8 cellular contexts compared by ENCODE assay signal in the genomic region with DNA sequence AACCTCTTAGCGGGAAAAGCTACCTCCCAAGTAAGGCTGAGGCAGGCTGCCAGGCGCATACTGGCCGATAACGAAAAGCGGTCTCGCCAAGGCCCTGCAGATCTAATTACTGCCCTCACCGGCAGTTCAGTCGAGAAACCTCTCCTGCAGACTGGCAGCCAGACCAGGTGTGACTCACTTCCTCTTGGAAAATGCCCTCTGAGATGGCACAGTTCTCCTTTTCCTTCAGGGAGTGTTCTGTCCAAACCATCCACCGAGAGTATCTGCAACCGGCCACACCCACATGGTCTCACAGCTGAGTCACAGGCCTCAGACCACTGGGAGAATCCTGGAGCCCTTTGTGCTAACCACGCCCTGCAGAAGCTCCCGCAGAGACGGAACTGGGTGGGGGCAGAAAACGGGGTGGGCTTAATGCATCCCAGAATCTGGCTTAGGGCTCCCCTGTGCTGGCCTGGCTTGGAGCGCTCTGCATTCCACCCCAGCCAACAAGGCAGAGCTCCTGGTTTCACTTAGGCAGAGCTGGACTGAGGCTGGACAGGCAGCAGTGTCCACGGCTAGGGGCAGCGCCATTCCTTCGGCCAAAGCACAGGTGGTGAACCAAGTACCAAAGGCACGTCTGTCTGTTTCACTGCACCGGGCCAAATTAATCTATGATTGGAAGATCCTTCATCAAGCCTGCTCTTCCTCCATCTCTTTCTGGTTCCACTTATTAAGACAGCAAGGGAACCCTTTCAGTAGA. TPM values are rescaled to one million over a fixed set of nuclear protein-coding genes. Genes with fewer than 3 reads are reported as not detected.
DNase-seq lines count a peak whose midpoint lies in the region; ATAC-seq and TF ChIP-seq lines count a peak whose summit lies in the region.

No MANE protein-coding gene starts in this region.

- no peaks in the 10 kb centered on the region for H4K20me1 ChIP-seq in SU-DHL-6 (ENCODE audit: low read depth, low read length)

- H3K27ac ChIP-seq in SU-DHL-6 (ENCODE audit: low read depth, low read length) = no peak overlapping the region
- peak overlapping the region; percentile 76 to 96 for H3K27ac ChIP-seq in coronary artery

- H3K27me3 Mint-ChIP-seq in stimulated activated naive CD8-positive, alpha-beta T cell treated with anti-CD3 and anti-CD28 coated beads, Interleukin-15, amount 100 ng/mL, for 72 hours = peaks cover under 1% of the 10 kb centered on the region

- peaks cover 71% of the 10 kb centered on the region for H3K4me1 Mint-ChIP-seq in stimulated activated naive CD8-positive, alpha-beta T cell treated with anti-CD3 and anti-CD28 coated beads, Interleukin-15, amount 100 ng/mL, for 72 hours

- TF ChIP-seq CTCF in AG09309 (IDR thresholded peaks at IDR 0.05; ENCODE audit: control insufficient read depth, insufficient read depth, low read depth, low read length, missing control alignments) (no peak), SU-DHL-6 (IDR thresholded peaks at IDR 0.05; ENCODE audit: insufficient read depth, low read length, poor library complexity, severe bottlenecking) (no peak), coronary artery (IDR thresholded peaks at IDR 0.05) (no peak)

- H3K9me3 ChIP-seq in SU-DHL-6 (ENCODE audit: insufficient read depth, low read length) = no peaks in the 10 kb centered on the region

- peak overlapping the region; percentile 97 to 99 for H3K4me3 Mint-ChIP-seq in stimulated activated naive CD8-positive, alpha-beta T cell treated with anti-CD3 and anti-CD28 coated beads, Interleukin-15, amount 100 ng/mL, for 72 hours

- H3K27ac Mint-ChIP-seq in stimulated activated naive CD8-positive, alpha-beta T cell treated with anti-CD3 and anti-CD28 coated beads, Interleukin-15, amount 100 ng/mL, for 72 hours = peak overlapping the region; percentile 94 to 95

- H3K9ac ChIP-seq in SU-DHL-6 (ENCODE audit: low read length) = peak overlapping the region; percentile 63

- DNase-seq in AG09309 (ENCODE audit: low read depth) = peak; percentile 84
- DNase-seq in HPDE6-E6E7 (ENCODE audit: extremely low spot score) = peak; percentile 82
- DNase-seq in coronary artery (ENCODE audit: low spot score) = peak; percentile 89
- DNase-seq in left lobe of liver (ENCODE audit: low spot score) = peak; percentile 64
- peak in 1 of 2 donors; percentile 29 for DNase-seq in stimulated activated naive CD8-positive, alpha-beta T cell treated with anti-CD3 and anti-CD28 coated beads, Interleukin-15, amount 100 ng/mL, for 72 hours
- DNase-seq in NCI-H345 treated with DMSO at 0.1 percent for 48 hours (lab: John Stamatoyannopoulos, UW; ENCODE audit: unreplicated experiment) = no peak

- H3F3A ChIP-seq in SU-DHL-6 (ENCODE audit: insufficient read depth) = peaks cover 10% of the 10 kb centered on the region

- H3K4me3 ChIP-seq in AG09309 (ENCODE audit: control insufficient read depth, low read depth, low read length) (peak overlapping the region; percentile 94), SU-DHL-6 (ENCODE audit: insufficient read depth, low read length, poor library complexity, severe bottlenecking) (peak overlapping the region; percentile 62), coronary artery (peak overlapping the region; percentile 95)

- H3K79me2 ChIP-seq in SU-DHL-6 (ENCODE audit: insufficient read depth, low read length) = no peaks in the 10 kb centered on the region

- no peaks in the 10 kb centered on the region for H3K27me3 ChIP-seq in SU-DHL-6 (ENCODE audit: low read length)

- H3K9me2 ChIP-seq in SU-DHL-6 (replicated peaks; ENCODE audit: insufficient read depth, low read length) = no peaks in the 10 kb centered on the region

- no peaks in the 10 kb centered on the region for H3K36me3 ChIP-seq in SU-DHL-6 (ENCODE audit: low read length)

- ATAC-seq in left lobe of liver (peak; percentile 62), HG02798 (IDR thresholded peaks at IDR 0.05; ENCODE audit: poor library complexity, unreplicated experiment) (no peak)
- no peak for ATAC-seq in stimulated activated naive CD8-positive, alpha-beta T cell treated with anti-CD3 and anti-CD28 coated beads, Interleukin-15, amount 100 ng/mL, for 72 hours

- H3K9me3 Mint-ChIP-seq in stimulated activated naive CD8-positive, alpha-beta T cell treated with anti-CD3 and anti-CD28 coated beads, Interleukin-15, amount 100 ng/mL, for 72 hours = no peaks in the 10 kb centered on the region

- H2AFZ ChIP-seq in SU-DHL-6 (ENCODE audit: low read depth, low read length, severe bottlenecking) = peak overlapping the region; percentile 94

- H3K4me2 ChIP-seq in SU-DHL-6 (ENCODE audit: low read depth, low read length, poor library complexity, severe bottlenecking) = peak overlapping the region; percentile 51

RNA-seq across cellular contexts. Expression of a gene that starts 1.1 kb away (rescaled TPM):
- 45.0 TPM for total RNA-seq in left lobe of liver

RNA-seq across cellular contexts. Expression of a gene that starts 44.3 kb away (rescaled TPM):
- total RNA-seq in left lobe of liver = 14.0 TPM
